ENCODE assay signal across 12 cellular contexts in the genomic region with DNA sequence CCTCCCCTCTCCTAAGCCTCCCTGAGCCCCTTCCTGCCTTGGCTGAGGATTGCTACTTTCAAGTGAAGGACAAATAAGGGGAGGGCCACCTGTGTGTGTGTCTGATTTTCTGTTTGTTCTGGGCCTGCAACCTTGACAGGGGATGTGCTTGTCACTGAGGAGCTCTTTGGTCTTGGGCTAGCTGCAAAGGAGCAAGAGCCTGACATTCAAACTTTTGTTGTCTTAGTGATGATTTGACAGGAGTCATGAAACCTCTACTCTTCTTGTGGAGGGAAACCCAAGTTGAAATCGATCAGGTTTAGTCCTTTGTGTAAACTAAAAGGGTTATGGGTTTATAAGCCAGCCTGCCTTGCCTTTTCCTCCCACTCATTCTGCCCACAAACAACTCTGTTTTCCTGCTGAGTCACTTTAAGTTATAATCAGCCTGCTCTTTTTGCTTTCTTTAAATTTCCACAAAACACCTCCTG. TPM values are rescaled to one million over a fixed set of nuclear protein-coding genes. Genes with fewer than 3 reads are reported as not detected.
DNase-seq lines count a peak whose midpoint lies in the region; ATAC-seq and TF ChIP-seq lines count a peak whose summit lies in the region.
"Had no signal": no experiment of that assay in that cellular context is flagged by ENCODE, and none has a peak within 500 bp of the region (broad histone marks: within the 10 kb centered on the region; RNA-seq: fewer than 3 reads in every experiment).

No MANE protein-coding gene starts in this region.

- dilution Hi-C loops in mammary epithelial cell (cut with HindIII; ENCODE audit: low sequenced_read_pairs), result loop anchor here (25.0 kb wide), 1 partner anchor 180 kb away; no protein-coding TSS in a partner anchor

- H2AFZ ChIP-seq in mammary epithelial cell (ENCODE audit: low read depth, low read length), result no peak overlapping the region

- H3K4me1 Mint-ChIP-seq in naive B cell (peaks cover 3 to 31% (median 23%) of the 10 kb centered on the region in 3 donors), glutamatergic neuron (ENCODE audit: low read depth, unreplicated experiment) (peaks cover 1% of the 10 kb centered on the region)

- in situ Hi-C loops in mammary epithelial cell (cut with MboI; ENCODE audit: low sequenced_read_pairs in 2 of 2), result no loop called here

- H3K9me3 ChIP-seq in MG63 (no peaks in the 10 kb centered on the region), mammary epithelial cell (replicated peaks; ENCODE audit: insufficient read depth, low read length) (no peaks in the 10 kb centered on the region)
- H3K9me3 ChIP-seq: body of pancreas had no signal

- H3K27me3 Mint-ChIP-seq in naive B cell (no peaks in the 10 kb centered on the region), glutamatergic neuron (ENCODE audit: unreplicated experiment) (peaks cover 3% of the 10 kb centered on the region)

- H3K4me1 ChIP-seq in mammary epithelial cell (ENCODE audit: insufficient read depth, low read length), result peaks cover 16% of the 10 kb centered on the region

- CTCF ChIA-PET in mammary epithelial cell (lab: Charles Lee; ENCODE audit: low non-redundant PET), result no interaction called here

- H3K27ac Mint-ChIP-seq in naive B cell (peak overlapping the region in 4 of 6 donors; percentile 44 to 78 (median 53)), glutamatergic neuron (ENCODE audit: unreplicated experiment) (no peak overlapping the region)

- no peaks in the 10 kb centered on the region for H3K9me3 Mint-ChIP-seq in naive B cell
- H3K9me3 Mint-ChIP-seq in glutamatergic neuron (ENCODE audit: unreplicated experiment), result no peaks in the 10 kb centered on the region

- H3K27me3 ChIP-seq in MG63 (no peaks in the 10 kb centered on the region), mammary epithelial cell (ENCODE audit: insufficient read depth, low read length) (no peaks in the 10 kb centered on the region)
- H3K27me3 ChIP-seq: body of pancreas had no signal

- H3K36me3 ChIP-seq in MG63 (peaks cover 99% of the 10 kb centered on the region), mammary epithelial cell (ENCODE audit: insufficient read depth, low read length) (peaks cover 56% of the 10 kb centered on the region)

- ATAC-seq in naive B cell (ENCODE audit: low read depth in 2 of 2) (no peak), GM19452 (IDR thresholded peaks at IDR 0.05; ENCODE audit: unreplicated experiment) (no peak), HG02852 (IDR thresholded peaks at IDR 0.05; ENCODE audit: unreplicated experiment) (no peak), HG03095 (IDR thresholded peaks at IDR 0.05; ENCODE audit: unreplicated experiment) (no peak)
- ATAC-seq: body of pancreas had no signal

- H3K4me3 Mint-ChIP-seq in naive B cell (no peak overlapping the region), glutamatergic neuron (ENCODE audit: unreplicated experiment) (no peak overlapping the region)

- H3K27ac ChIP-seq in mammary epithelial cell (ENCODE audit: insufficient read depth, low read depth, low read length), result no peak overlapping the region

- no TSS peak for BruUV-seq in mammary epithelial cell (replicated peaks; lab: Mats Ljungman, UMichigan)

- TF ChIP-seq CTCF in mammary epithelial cell (conservative IDR thresholded peaks at IDR 0.05 in 1 of 2, IDR thresholded peaks at IDR 0.05 in 1 of 2; ENCODE audit: extremely low read depth in 1 of 2, insufficient read depth in 1 of 2, low read depth in 1 of 2, low read length in 2 of 2) (no peak), glutamatergic neuron (IDR thresholded peaks at IDR 0.05; ENCODE audit: partially characterized antibody, unreplicated experiment) (no peak)

- no peak overlapping the region for H3K4me3 ChIP-seq in MG63
- no peak overlapping the region for H3K4me3 ChIP-seq in mammary epithelial cell (replicated peaks in 1 of 3; ENCODE audit: insufficient read depth in 1 of 3, low read depth in 2 of 3, low read length in 3 of 3)
- H3K4me3 ChIP-seq: body of pancreas had no signal

- peaks cover 8% of the 10 kb centered on the region for H4K20me1 ChIP-seq in mammary epithelial cell (ENCODE audit: insufficient read depth, low read length)

- H3K36me3 Mint-ChIP-seq in naive B cell (peaks cover 0 to 18% of the 10 kb centered on the region in 2 donors), glutamatergic neuron (ENCODE audit: unreplicated experiment) (no peaks in the 10 kb centered on the region)

- intact Hi-C loops in mammary epithelial cell (cut with micrococcal nuclease), result no loop called here

- peaks cover 93% of the 10 kb centered on the region for H3K79me2 ChIP-seq in mammary epithelial cell (ENCODE audit: insufficient read depth, low read length)

- peak; percentile 41 for DNase-seq in AG08395 (ENCODE audit: low spot score)
- DNase-seq in MG63, result peak; percentile 52
- DNase-seq in mammary epithelial cell, result no peak
- DNase-seq in naive B cell, result no peak
- DNase-seq in glutamatergic neuron, result no peak
- DNase-seq: body of pancreas; NCI-H187; stimulated activated CD4-positive, alpha-beta T cell treated with anti-CD3 and anti-CD28 coated beads, Interleukin-12 subunit alpha, Interleukin-12 subunit beta, amount 100 ng/mL, for 4 hours had no signal

- H3K9ac ChIP-seq in mammary epithelial cell (ENCODE audit: insufficient read depth, low read length), result no peak overlapping the region

- WGBS in mammary epithelial cell (ENCODE audit: low coverage, missing lambda C conversion rate), result 0% methylated on average over 1 of the region's 1 CpG

- peak overlapping the region; percentile 29 for H3K4me2 ChIP-seq in mammary epithelial cell (ENCODE audit: insufficient read depth, low read depth, low read length)

RNA-seq across cellular contexts. Expression of a gene that starts 16.9 kb away (rescaled TPM):
- 1,843 and 1,874 TPM in 2 replicates for total RNA-seq in MG63 (2014; rRNA removed; shearing (Covaris generic); ENCODE audit: low replicate concordance)
- 100 to 1,000 TPM; 130 to 217 TPM for total RNA-seq in mammary epithelial cell
- 231 TPM for polyA plus RNA-seq in mammary epithelial cell
- polyA minus RNA-seq in mammary epithelial cell, result 60.1 TPM
- polyA plus RNA-seq in naive B cell (ENCODE audit: low read depth in 6 of 6), result 10 to 100 TPM; 55.3 to 98.1 (median 86.9) TPM
- total RNA-seq in glutamatergic neuron (ENCODE audit: unreplicated experiment), result 164 TPM

RNA-seq across cellular contexts. Expression of a gene that starts 38.4 kb away (rescaled TPM):
- 0.36 TPM in 1 of 2 replicates, not detected in the other for total RNA-seq in MG63 (2014; rRNA removed; shearing (Covaris generic); ENCODE audit: low replicate concordance)
- total RNA-seq in mammary epithelial cell (not detected), glutamatergic neuron (ENCODE audit: unreplicated experiment) (0.22 TPM)
- polyA plus RNA-seq in mammary epithelial cell (not detected), naive B cell (ENCODE audit: low read depth in 6 of 6) (under 1 TPM in 1 of 6 donors, not detected in 5; 0.17 TPM)
- polyA minus RNA-seq in mammary epithelial cell, result not detected
- total RNA-seq: body of pancreas, SK-MEL-5 had no signal

RNA-seq across cellular contexts. Expression of a gene that starts 50.7 kb away (rescaled TPM):
- total RNA-seq in MG63 (2014; rRNA removed; shearing (Covaris generic); ENCODE audit: low replicate concordance), result 27.0 and 34.0 TPM in 2 replicates
- 10 to 100 TPM in 1 of 2 donors, 1 to 10 TPM in 1; 8.7 to 16.5 TPM for total RNA-seq in mammary epithelial cell
- polyA plus RNA-seq in mammary epithelial cell, result 10.1 TPM
- 15.0 TPM for polyA minus RNA-seq in mammary epithelial cell
- polyA plus RNA-seq in naive B cell (ENCODE audit: low read depth in 6 of 6), result 10 to 100 TPM in 1 of 6 donors, 1 to 10 TPM in 5; 4.9 to 10.4 (median 8.7) TPM
- 29.2 TPM for total RNA-seq in glutamatergic neuron (ENCODE audit: unreplicated experiment)

Comparison
In these comparisons a context has a peak if more than half of its experiments do, and no peak if none do; other contexts are left out.
1. DNase-seq: peak in AG08395 (single experiment) and MG63 (single experiment); none in mammary epithelial cell (single experiment), naive B cell (single experiment) and glutamatergic neuron (single experiment).